In genomic region chr12:68180792-68181744, GRCh38 we compare ENCODE assay signal across 10 cellular contexts. TPM values are rescaled to one million over a fixed set of nuclear protein-coding genes. Genes with fewer than 3 reads are reported as not detected.
DNase-seq lines count a peak whose midpoint lies in the region; ATAC-seq and TF ChIP-seq lines count a peak whose summit lies in the region.
"Had no signal": no experiment of that assay in that cellular context is flagged by ENCODE, and none has a peak within 500 bp of the region (broad histone marks: within the 10 kb centered on the region; RNA-seq: fewer than 3 reads in every experiment).

No MANE protein-coding gene starts in this region.

- H3K9me3 ChIP-seq in SJCRH30 (replicated peaks), result no peaks in the 10 kb centered on the region

- H3K4me3 ChIP-seq in SJCRH30, result no peak overlapping the region
- H3K4me3 ChIP-seq in lower leg skin (ENCODE audit: low read depth, poor library complexity, severe bottlenecking), result no peak overlapping the region

- H3K27me3 ChIP-seq in SJCRH30, result no peaks in the 10 kb centered on the region

- 44 to 45% methylated on average over 3 of the region's 3 CpGs for WGBS in lower leg skin, 2 donors

- H3K27ac ChIP-seq in SJCRH30, result peak overlapping the region; percentile 45

- H3K4me1 ChIP-seq in SJCRH30, result peaks cover 19% of the 10 kb centered on the region

- no peaks in the 10 kb centered on the region for H3K36me3 ChIP-seq in SJCRH30

- no peak for TF ChIP-seq POLR2A in lower leg skin (IDR thresholded peaks at IDR 0.05)

- TF ChIP-seq CTCF in lower leg skin (IDR thresholded peaks at IDR 0.05), result no peak

- peak; percentile 97 for DNase-seq in DMS53 treated with DMSO at 0.1 percent for 48 hours (lab: John Stamatoyannopoulos, UW; ENCODE audit: unreplicated experiment)
- peak; percentile 58 to 77 for DNase-seq in SJCRH30
- DNase-seq in fibroblast of peridontal ligament (ENCODE audit: extremely low read depth), result peak; percentile 2
- no peak for DNase-seq in lower leg skin (ENCODE audit: low spot score in 2 of 2)
- no peak for DNase-seq in NCI-H1105 treated with DMSO at 0.1 percent for 48 hours (lab: John Stamatoyannopoulos, UW)
- no peak for DNase-seq in hippocampal formation (lab: John Stamatoyannopoulos, UW)

- peak; percentile 57 for ATAC-seq in GM21619 (IDR thresholded peaks at IDR 0.05; ENCODE audit: unreplicated experiment)
- ATAC-seq in GM21360 (IDR thresholded peaks at IDR 0.05; ENCODE audit: unreplicated experiment), result no peak
- ATAC-seq: Panc1 had no signal

- intact Hi-C loops in lower leg skin (cut with DNase I; ENCODE audit: low total_unique reads), result no loop called here

RNA-seq across cellular contexts. Expression of gene IFNG, which starts 21.5 kb away (rescaled TPM):
- not detected in 2 replicates for total RNA-seq in SJCRH30 (2014; rRNA removed; shearing (Covaris generic))
- total RNA-seq in lower leg skin, result not detected
- total RNA-seq: endothelial cell of umbilical vein had no signal

RNA-seq across cellular contexts. Expression of gene IL26, which starts 44.5 kb away (rescaled TPM):
- not detected in 2 replicates for total RNA-seq in SJCRH30 (2014; rRNA removed; shearing (Covaris generic))
- not detected for total RNA-seq in lower leg skin
- total RNA-seq: endothelial cell of umbilical vein had no signal

Comparison
In these comparisons a context has a peak if more than half of its experiments do, and no peak if none do; other contexts are left out.
1. DNase-seq: peak in DMS53 treated with DMSO at 0.1 percent for 48 hours (single experiment), SJCRH30 (2 of 2) and fibroblast of peridontal ligament (single experiment); none in lower leg skin (0 of 2), NCI-H1105 treated with DMSO at 0.1 percent for 48 hours (single experiment) and hippocampal formation (0 of 2).